ENCODE assay signal across 8 cellular contexts in the genomic region with DNA sequence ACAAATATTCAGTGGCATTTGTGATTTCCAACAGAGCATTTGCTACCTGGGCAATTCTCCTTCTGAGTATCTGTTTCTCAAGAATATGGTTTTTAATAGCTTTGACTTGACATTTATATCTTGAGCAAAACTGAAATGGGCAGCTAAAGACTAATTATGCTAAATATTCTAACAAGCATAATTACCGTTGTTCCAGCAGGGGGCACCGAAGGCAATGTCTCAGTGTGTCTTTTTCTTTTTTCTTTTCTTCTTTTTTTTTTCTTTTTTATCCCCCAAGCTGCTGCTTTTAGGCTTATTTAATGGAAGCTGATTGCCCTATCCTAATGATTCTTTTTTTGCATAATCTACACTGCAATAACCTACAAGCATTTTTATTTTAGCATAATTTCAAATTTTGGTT.
DNase-seq lines count a peak whose midpoint lies in the region; ATAC-seq and TF ChIP-seq lines count a peak whose summit lies in the region.

No MANE protein-coding gene starts in this region.

- H3K9me3 Mint-ChIP-seq in WTC11, result peaks cover 6% of the 10 kb centered on the region

- H3K27ac Mint-ChIP-seq in WTC11, result no peak overlapping the region

- POLR2A ChIA-PET in WTC11 (lab: Charles Lee), result interaction anchor here (0.7 kb wide), 1 partner anchor 287 kb away, joined by 4 read pairs; no protein-coding TSS in a partner anchor

- peaks cover 25% of the 10 kb centered on the region for H3K4me1 Mint-ChIP-seq in WTC11

- CTCF ChIA-PET in WTC11 (lab: Charles Lee), result interaction anchor here (0.5 to 3.2 kb wide), 38 partner anchors 8 to 487 kb away, joined by 3 to 44 read pairs (median 4); no protein-coding TSS in a partner anchor

- DNase-seq in NCI-H1105 treated with DMSO at 0.1 percent for 48 hours (lab: John Stamatoyannopoulos, UW) (peak; percentile 24), NCI-H1105 (lab: John Stamatoyannopoulos, UW) (no peak), HT-29 (ENCODE audit: low spot score) (peak; percentile 46), WTC11 (ENCODE audit: low spot score) (peak; percentile 41), glomerular visceral epithelial cell (ENCODE audit: extremely low spot score) (peak; percentile 15), inferior parietal cortex (ENCODE audit: extremely low spot score) (no peak)

- ATAC-seq in WTC11 (no peak), GM18520 (IDR thresholded peaks at IDR 0.05; ENCODE audit: unreplicated experiment) (no peak), GM21381 (IDR thresholded peaks at IDR 0.05; ENCODE audit: unreplicated experiment) (no peak)

- no peak overlapping the region for H3K4me3 Mint-ChIP-seq in WTC11

- TF ChIP-seq CTCF in WTC11 (IDR thresholded peaks at IDR 0.05), result 0 out of 2 replicates have a peak, but pooled peaks have one; percentile 13

- no peaks in the 10 kb centered on the region for H3K36me3 Mint-ChIP-seq in WTC11

- no peaks in the 10 kb centered on the region; the same call in 1 of the 2 replicates for H3K27me3 Mint-ChIP-seq in WTC11 (ENCODE audit: low read depth)

TF ChIP-seq in WTC11, 78 proteins besides CTCF, POLR2A, EP300 and RAD21:
- TF ChIP-seq JAZF1 (CRISPR knock-in tag; IDR thresholded peaks at IDR 0.05), result no peak
- no peak for TF ChIP-seq CBFB (CRISPR knock-in tag; IDR thresholded peaks at IDR 0.05; ENCODE audit: low read depth)
- no peak for TF ChIP-seq PRRX2 (CRISPR knock-in tag; IDR thresholded peaks at IDR 0.05)
- TF ChIP-seq, protein P1, sequence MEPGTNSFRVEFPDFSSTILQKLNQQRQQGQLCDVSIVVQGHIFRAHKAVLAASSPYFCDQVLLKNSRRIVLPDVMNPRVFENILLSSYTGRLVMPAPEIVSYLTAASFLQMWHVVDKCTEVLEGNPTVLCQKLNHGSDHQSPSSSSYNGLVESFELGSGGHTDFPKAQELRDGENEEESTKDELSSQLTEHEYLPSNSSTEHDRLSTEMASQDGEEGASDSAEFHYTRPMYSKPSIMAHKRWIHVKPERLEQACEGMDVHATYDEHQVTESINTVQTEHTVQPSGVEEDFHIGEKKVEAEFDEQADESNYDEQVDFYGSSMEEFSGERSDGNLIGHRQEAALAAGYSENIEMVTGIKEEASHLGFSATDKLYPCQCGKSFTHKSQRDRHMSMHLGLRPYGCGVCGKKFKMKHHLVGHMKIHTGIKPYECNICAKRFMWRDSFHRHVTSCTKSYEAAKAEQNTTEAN (CRISPR knock-in tag; IDR thresholded peaks at IDR 0.05), result no peak
- TF ChIP-seq GTF2I (CRISPR knock-in tag; conservative IDR thresholded peaks at IDR 0.05), result no peak
- TF ChIP-seq, protein P2, sequence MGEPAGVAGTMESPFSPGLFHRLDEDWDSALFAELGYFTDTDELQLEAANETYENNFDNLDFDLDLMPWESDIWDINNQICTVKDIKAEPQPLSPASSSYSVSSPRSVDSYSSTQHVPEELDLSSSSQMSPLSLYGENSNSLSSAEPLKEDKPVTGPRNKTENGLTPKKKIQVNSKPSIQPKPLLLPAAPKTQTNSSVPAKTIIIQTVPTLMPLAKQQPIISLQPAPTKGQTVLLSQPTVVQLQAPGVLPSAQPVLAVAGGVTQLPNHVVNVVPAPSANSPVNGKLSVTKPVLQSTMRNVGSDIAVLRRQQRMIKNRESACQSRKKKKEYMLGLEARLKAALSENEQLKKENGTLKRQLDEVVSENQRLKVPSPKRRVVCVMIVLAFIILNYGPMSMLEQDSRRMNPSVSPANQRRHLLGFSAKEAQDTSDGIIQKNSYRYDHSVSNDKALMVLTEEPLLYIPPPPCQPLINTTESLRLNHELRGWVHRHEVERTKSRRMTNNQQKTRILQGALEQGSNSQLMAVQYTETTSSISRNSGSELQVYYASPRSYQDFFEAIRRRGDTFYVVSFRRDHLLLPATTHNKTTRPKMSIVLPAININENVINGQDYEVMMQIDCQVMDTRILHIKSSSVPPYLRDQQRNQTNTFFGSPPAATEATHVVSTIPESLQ (CRISPR knock-in tag; IDR thresholded peaks at IDR 0.05), result no peak
- TF ChIP-seq ZNF425 (CRISPR knock-in tag; conservative IDR thresholded peaks at IDR 0.05), result no peak
- TF ChIP-seq, protein P3, sequence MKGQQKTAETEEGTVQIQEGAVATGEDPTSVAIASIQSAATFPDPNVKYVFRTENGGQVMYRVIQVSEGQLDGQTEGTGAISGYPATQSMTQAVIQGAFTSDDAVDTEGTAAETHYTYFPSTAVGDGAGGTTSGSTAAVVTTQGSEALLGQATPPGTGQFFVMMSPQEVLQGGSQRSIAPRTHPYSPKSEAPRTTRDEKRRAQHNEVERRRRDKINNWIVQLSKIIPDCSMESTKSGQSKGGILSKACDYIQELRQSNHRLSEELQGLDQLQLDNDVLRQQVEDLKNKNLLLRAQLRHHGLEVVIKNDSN (CRISPR knock-in tag; IDR thresholded peaks at IDR 0.05), result no peak
- no peak for TF ChIP-seq ZSCAN18 (CRISPR knock-in tag; IDR thresholded peaks at IDR 0.05)
- TF ChIP-seq, protein P4, sequence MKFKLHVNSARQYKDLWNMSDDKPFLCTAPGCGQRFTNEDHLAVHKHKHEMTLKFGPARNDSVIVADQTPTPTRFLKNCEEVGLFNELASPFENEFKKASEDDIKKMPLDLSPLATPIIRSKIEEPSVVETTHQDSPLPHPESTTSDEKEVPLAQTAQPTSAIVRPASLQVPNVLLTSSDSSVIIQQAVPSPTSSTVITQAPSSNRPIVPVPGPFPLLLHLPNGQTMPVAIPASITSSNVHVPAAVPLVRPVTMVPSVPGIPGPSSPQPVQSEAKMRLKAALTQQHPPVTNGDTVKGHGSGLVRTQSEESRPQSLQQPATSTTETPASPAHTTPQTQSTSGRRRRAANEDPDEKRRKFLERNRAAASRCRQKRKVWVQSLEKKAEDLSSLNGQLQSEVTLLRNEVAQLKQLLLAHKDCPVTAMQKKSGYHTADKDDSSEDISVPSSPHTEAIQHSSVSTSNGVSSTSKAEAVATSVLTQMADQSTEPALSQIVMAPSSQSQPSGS (CRISPR knock-in tag; IDR thresholded peaks at IDR 0.05; ENCODE audit: borderline replicate concordance, low read depth), result no peak

Comparison
In these comparisons a context has a peak if more than half of its experiments do, and no peak if none do; other contexts are left out.
1. DNase-seq: peak in NCI-H1105 treated with DMSO at 0.1 percent for 48 hours (single experiment), HT-29 (single experiment), WTC11 (single experiment) and glomerular visceral epithelial cell (single experiment); none in NCI-H1105 (single experiment) and inferior parietal cortex (single experiment).